In the genomic region with DNA sequence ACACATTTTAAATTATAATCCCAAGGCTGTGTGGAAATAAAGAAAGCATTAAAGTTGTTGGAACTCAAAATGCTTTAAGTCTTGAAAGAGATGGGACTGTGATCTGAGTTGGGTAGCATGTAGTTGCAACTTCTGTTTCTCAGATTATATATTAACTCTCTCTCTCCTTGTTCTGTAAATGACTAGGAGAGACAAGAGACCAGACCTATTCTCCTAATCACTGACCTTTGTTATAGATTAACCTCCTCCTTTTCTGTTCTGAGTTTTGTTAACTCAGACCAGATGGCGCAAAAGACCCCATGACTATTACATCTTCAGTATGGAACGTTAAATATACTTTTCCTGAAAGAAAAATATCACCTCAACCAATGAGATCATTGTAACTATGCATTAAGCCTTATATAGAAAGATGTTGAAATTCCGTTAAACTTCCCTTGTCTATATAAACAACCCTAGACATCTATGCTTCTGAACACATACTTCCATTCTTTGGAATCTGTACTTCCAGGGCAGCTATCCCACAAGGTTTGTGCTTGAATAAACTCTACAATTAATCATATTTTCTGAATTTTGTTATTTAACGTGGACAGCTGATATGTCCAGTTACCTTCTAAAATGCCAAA, we compare ENCODE assay signal across 1 cellular context.
TF ChIP-seq lines count a peak whose summit lies in the region.

No MANE protein-coding gene starts in this region.

TF ChIP-seq in HepG2, 621 proteins besides CTCF, POLR2A, EP300 and RAD21 (continued from another document and continues in another):
- TF ChIP-seq, protein P1, sequence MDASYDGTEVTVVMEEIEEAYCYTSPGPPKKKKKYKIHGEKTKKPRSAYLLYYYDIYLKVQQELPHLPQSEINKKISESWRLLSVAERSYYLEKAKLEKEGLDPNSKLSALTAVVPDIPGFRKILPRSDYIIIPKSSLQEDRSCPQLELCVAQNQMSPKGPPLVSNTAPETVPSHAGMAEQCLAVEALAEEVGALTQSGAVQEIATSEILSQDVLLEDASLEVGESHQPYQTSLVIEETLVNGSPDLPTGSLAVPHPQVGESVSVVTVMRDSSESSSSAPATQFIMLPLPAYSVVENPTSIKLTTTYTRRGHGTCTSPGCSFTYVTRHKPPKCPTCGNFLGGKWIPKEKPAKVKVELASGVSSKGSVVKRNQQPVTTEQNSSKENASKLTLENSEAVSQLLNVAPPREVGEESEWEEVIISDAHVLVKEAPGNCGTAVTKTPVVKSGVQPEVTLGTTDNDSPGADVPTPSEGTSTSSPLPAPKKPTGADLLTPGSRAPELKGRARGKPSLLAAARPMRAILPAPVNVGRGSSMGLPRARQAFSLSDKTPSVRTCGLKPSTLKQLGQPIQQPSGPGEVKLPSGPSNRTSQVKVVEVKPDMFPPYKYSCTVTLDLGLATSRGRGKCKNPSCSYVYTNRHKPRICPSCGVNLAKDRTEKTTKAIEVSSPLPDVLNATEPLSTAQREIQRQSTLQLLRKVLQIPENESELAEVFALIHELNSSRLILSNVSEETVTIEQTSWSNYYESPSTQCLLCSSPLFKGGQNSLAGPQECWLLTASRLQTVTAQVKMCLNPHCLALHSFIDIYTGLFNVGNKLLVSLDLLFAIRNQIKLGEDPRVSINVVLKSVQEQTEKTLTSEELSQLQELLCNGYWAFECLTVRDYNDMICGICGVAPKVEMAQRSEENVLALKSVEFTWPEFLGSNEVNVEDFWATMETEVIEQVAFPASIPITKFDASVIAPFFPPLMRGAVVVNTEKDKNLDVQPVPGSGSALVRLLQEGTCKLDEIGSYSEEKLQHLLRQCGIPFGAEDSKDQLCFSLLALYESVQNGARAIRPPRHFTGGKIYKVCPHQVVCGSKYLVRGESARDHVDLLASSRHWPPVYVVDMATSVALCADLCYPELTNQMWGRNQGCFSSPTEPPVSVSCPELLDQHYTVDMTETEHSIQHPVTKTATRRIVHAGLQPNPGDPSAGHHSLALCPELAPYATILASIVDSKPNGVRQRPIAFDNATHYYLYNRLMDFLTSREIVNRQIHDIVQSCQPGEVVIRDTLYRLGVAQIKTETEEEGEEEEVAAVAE (CRISPR knock-in tag; IDR thresholded peaks at IDR 0.05; ENCODE audit: borderline replicate concordance) = peak; percentile 58; the same call in 1 of the 2 replicates
- no peak for TF ChIP-seq NFE2L2 (IDR thresholded peaks at IDR 0.05; ENCODE audit: low read length)
- no peak for TF ChIP-seq ONECUT2 (CRISPR knock-in tag; IDR thresholded peaks at IDR 0.05)
- peak; percentile 84 for TF ChIP-seq RXRB (CRISPR knock-in tag; IDR thresholded peaks at IDR 0.05; ENCODE audit: borderline replicate concordance)
- no peak for TF ChIP-seq ZNF572 (CRISPR knock-in tag; IDR thresholded peaks at IDR 0.05)
- TF ChIP-seq ZNF12 (CRISPR knock-in tag; IDR thresholded peaks at IDR 0.05) = peak; percentile 78
- TF ChIP-seq CEBPB (IDR thresholded peaks at IDR 0.05; ENCODE audit: borderline replicate concordance, low read depth, low read length) = peak; percentile 89
- TF ChIP-seq, protein P2, sequence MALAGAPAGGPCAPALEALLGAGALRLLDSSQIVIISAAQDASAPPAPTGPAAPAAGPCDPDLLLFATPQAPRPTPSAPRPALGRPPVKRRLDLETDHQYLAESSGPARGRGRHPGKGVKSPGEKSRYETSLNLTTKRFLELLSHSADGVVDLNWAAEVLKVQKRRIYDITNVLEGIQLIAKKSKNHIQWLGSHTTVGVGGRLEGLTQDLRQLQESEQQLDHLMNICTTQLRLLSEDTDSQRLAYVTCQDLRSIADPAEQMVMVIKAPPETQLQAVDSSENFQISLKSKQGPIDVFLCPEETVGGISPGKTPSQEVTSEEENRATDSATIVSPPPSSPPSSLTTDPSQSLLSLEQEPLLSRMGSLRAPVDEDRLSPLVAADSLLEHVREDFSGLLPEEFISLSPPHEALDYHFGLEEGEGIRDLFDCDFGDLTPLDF (CRISPR knock-in tag; IDR thresholded peaks at IDR 0.05) = no peak
- TF ChIP-seq, protein P3, sequence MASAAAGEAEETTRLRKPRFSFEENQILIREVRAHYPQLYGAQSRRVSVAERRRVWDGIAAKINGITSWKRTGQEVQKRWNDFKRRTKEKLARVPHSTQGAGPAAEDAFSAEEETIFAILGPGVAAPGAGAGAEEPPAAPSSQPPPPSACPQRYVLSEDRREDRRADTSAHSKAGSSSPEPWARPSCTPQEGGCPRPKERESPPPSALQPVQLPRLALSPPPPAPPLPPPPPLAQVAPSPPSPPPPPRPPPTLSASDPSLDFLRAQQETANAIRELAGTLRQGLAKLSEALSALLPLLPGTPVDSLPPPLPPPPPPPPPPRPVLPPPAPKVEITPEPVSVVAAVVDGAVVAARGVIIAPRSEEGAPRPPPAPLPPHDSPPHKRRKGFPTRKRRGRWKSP (CRISPR knock-in tag; IDR thresholded peaks at IDR 0.05) = peak; percentile 40; the same call in 1 of the 2 replicates
- TF ChIP-seq CCAR2 (optimal IDR thresholded peaks at IDR 0.05; ENCODE audit: low read depth, low read length) = no peak
- TF ChIP-seq HMG20B (CRISPR knock-in tag; conservative IDR thresholded peaks at IDR 0.05) = no peak
- peak; percentile 92; the same call in 1 of the 2 replicates for TF ChIP-seq RCOR2 (CRISPR knock-in tag; IDR thresholded peaks at IDR 0.05)
- TF ChIP-seq ZNF260 (CRISPR knock-in tag; IDR thresholded peaks at IDR 0.05; ENCODE audit: borderline replicate concordance, low read depth) = no peak
- peak; percentile 91 for TF ChIP-seq MEF2D (CRISPR knock-in tag; IDR thresholded peaks at IDR 0.05)
- no peak for TF ChIP-seq ZNF552 (CRISPR knock-in tag; IDR thresholded peaks at IDR 0.05; ENCODE audit: borderline replicate concordance)
- TF ChIP-seq HMG20A (CRISPR knock-in tag; IDR thresholded peaks at IDR 0.05; ENCODE audit: borderline replicate concordance) = peak; percentile 80; the same call in 1 of the 2 replicates
- TF ChIP-seq HOXA5 (CRISPR knock-in tag; IDR thresholded peaks at IDR 0.05) = peak; percentile 14; the same call in 1 of the 2 replicates
- TF ChIP-seq TARDBP (CRISPR knock-in tag; IDR thresholded peaks at IDR 0.05) = peak; percentile 35; the same call in 1 of the 2 replicates
- TF ChIP-seq ZFP62 (CRISPR knock-in tag; IDR thresholded peaks at IDR 0.05) = no peak
- TF ChIP-seq, protein P4, sequence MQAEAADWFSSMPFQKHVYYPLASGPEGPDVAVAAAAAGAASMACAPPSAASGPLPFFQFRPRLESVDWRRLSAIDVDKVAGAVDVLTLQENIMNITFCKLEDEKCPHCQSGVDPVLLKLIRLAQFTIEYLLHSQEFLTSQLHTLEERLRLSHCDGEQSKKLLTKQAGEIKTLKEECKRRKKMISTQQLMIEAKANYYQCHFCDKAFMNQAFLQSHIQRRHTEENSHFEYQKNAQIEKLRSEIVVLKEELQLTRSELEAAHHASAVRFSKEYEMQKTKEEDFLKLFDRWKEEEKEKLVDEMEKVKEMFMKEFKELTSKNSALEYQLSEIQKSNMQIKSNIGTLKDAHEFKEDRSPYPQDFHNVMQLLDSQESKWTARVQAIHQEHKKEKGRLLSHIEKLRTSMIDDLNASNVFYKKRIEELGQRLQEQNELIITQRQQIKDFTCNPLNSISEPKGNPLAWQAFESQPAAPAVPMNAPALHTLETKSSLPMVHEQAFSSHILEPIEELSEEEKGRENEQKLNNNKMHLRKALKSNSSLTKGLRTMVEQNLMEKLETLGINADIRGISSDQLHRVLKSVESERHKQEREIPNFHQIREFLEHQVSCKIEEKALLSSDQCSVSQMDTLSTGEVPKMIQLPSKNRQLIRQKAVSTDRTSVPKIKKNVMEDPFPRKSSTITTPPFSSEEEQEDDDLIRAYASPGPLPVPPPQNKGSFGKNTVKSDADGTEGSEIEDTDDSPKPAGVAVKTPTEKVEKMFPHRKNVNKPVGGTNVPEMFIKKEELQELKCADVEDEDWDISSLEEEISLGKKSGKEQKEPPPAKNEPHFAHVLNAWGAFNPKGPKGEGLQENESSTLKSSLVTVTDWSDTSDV (CRISPR knock-in tag; IDR thresholded peaks at IDR 0.05) = no peak
- no peak for TF ChIP-seq PAX8 (CRISPR knock-in tag; IDR thresholded peaks at IDR 0.05; ENCODE audit: borderline replicate concordance)
- TF ChIP-seq ZIK1 (CRISPR knock-in tag; IDR thresholded peaks at IDR 0.05; ENCODE audit: borderline replicate concordance, low read depth) = no peak
- 0 out of 2 replicates have a peak, but pooled peaks have one; percentile 28 for TF ChIP-seq ZFP36L1 (CRISPR knock-in tag; IDR thresholded peaks at IDR 0.05)
- no peak for TF ChIP-seq ZNF431 (CRISPR knock-in tag; IDR thresholded peaks at IDR 0.05; ENCODE audit: borderline replicate concordance, low read depth)
- TF ChIP-seq ZBTB20 (CRISPR knock-in tag; IDR thresholded peaks at IDR 0.05; ENCODE audit: borderline replicate concordance, low read depth) = peak; percentile 96; the same call in 1 of the 2 replicates
- no peak for TF ChIP-seq SYNCRIP (IDR thresholded peaks at IDR 0.05; ENCODE audit: insufficient read depth, low read depth, low read length)
- TF ChIP-seq ZNF3 (CRISPR knock-in tag; IDR thresholded peaks at IDR 0.05) = 0 out of 2 replicates have a peak, but pooled peaks have one; percentile 17
- TF ChIP-seq ZNF17 (CRISPR knock-in tag; IDR thresholded peaks at IDR 0.05) = no peak
- TF ChIP-seq KLF16 (CRISPR knock-in tag; IDR thresholded peaks at IDR 0.05) = peak in 1 of 2 experiments; percentile 64; a peak in 1 of 4 replicates
- no peak for TF ChIP-seq ZNF703 (CRISPR knock-in tag; IDR thresholded peaks at IDR 0.05; ENCODE audit: borderline replicate concordance)
- TF ChIP-seq CEBPG (CRISPR knock-in tag; IDR thresholded peaks at IDR 0.05) = peak; percentile 84
- TF ChIP-seq, protein P5, sequence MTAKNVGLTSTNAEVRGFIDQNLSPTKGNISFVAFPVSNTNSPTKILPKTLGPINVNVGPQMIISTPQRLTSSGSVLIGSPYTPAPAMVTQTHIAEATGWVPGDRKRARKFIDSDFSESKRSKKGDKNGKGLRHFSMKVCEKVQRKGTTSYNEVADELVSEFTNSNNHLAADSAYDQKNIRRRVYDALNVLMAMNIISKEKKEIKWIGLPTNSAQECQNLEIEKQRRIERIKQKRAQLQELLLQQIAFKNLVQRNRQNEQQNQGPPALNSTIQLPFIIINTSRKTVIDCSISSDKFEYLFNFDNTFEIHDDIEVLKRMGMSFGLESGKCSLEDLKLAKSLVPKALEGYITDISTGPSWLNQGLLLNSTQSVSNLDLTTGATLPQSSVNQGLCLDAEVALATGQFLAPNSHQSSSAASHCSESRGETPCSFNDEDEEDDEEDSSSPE (CRISPR knock-in tag; IDR thresholded peaks at IDR 0.05) = peak; percentile 36; the same call in 1 of the 2 replicates
- TF ChIP-seq NCOA2 (CRISPR knock-in tag; IDR thresholded peaks at IDR 0.05) = peak; percentile 98
- peak; percentile 11; the same call in 1 of the 2 replicates for TF ChIP-seq ZNF558 (CRISPR knock-in tag; IDR thresholded peaks at IDR 0.05; ENCODE audit: borderline replicate concordance)
- TF ChIP-seq, protein P6, sequence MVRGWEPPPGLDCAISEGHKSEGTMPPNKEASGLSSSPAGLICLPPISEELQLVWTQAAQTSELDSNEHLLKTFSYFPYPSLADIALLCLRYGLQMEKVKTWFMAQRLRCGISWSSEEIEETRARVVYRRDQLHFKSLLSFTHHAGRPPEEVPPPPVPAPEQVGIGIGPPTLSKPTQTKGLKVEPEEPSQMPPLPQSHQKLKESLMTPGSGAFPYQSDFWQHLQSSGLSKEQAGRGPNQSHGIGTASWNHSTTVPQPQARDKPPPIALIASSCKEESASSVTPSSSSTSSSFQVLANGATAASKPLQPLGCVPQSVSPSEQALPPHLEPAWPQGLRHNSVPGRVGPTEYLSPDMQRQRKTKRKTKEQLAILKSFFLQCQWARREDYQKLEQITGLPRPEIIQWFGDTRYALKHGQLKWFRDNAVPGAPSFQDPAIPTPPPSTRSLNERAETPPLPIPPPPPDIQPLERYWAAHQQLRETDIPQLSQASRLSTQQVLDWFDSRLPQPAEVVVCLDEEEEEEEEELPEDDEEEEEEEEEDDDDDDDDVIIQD (CRISPR knock-in tag; IDR thresholded peaks at IDR 0.05; ENCODE audit: low read depth) = peak; percentile 99
- peak; percentile 96 for TF ChIP-seq POGZ (CRISPR knock-in tag; IDR thresholded peaks at IDR 0.05)
- TF ChIP-seq FOXA3 (CRISPR knock-in tag; IDR thresholded peaks at IDR 0.05) = peak; percentile 76
- TF ChIP-seq, protein P7, sequence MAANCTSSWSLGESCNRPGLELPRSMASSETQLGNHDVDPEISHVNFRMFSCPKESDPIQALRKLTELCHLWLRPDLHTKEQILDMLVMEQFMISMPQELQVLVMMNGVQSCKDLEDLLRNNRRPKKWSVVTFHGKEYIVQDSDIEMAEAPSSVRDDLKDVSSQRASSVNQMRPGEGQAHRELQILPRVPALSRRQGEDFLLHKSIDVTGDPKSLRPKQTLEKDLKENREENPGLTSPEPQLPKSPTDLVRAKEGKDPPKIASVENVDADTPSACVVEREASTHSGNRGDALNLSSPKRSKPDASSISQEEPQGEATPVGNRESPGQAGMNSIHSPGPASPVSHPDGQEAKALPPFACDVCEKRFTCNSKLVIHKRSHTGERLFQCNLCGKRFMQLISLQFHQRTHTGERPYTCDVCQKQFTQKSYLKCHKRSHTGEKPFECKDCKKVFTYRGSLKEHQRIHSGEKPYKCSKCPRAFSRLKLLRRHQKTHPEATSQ (CRISPR knock-in tag; IDR thresholded peaks at IDR 0.05; ENCODE audit: borderline replicate concordance) = peak; percentile 96; the same call in 1 of the 2 replicates
- TF ChIP-seq ZNF33B (CRISPR knock-in tag; IDR thresholded peaks at IDR 0.05) = no peak
- TF ChIP-seq, protein P8, sequence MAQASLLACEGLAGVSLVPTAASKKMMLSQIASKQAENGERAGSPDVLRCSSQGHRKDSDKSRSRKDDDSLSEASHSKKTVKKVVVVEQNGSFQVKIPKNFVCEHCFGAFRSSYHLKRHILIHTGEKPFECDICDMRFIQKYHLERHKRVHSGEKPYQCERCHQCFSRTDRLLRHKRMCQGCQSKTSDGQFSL (CRISPR knock-in tag; IDR thresholded peaks at IDR 0.05) = no peak
- peak; percentile 59; the same call in 1 of the 2 replicates for TF ChIP-seq MXD4 (CRISPR knock-in tag; IDR thresholded peaks at IDR 0.05)
- no peak for TF ChIP-seq PCBP1 (IDR thresholded peaks at IDR 0.05; ENCODE audit: borderline replicate concordance, low read depth, low read length)
- peak; percentile 95 for TF ChIP-seq SOX5 (CRISPR knock-in tag; IDR thresholded peaks at IDR 0.05; ENCODE audit: borderline replicate concordance)
- no peak for TF ChIP-seq SMYD3 (CRISPR knock-in tag; IDR thresholded peaks at IDR 0.05)
- no peak for TF ChIP-seq IKZF4 (CRISPR knock-in tag; IDR thresholded peaks at IDR 0.05; ENCODE audit: borderline replicate concordance, low read depth, not compliant biosample characterization)
- TF ChIP-seq, protein P9, sequence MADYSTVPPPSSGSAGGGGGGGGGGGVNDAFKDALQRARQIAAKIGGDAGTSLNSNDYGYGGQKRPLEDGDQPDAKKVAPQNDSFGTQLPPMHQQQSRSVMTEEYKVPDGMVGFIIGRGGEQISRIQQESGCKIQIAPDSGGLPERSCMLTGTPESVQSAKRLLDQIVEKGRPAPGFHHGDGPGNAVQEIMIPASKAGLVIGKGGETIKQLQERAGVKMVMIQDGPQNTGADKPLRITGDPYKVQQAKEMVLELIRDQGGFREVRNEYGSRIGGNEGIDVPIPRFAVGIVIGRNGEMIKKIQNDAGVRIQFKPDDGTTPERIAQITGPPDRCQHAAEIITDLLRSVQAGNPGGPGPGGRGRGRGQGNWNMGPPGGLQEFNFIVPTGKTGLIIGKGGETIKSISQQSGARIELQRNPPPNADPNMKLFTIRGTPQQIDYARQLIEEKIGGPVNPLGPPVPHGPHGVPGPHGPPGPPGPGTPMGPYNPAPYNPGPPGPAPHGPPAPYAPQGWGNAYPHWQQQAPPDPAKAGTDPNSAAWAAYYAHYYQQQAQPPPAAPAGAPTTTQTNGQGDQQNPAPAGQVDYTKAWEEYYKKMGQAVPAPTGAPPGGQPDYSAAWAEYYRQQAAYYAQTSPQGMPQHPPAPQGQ (CRISPR knock-in tag; IDR thresholded peaks at IDR 0.05; ENCODE audit: borderline replicate concordance) = no peak
- TF ChIP-seq ASH2L (IDR thresholded peaks at IDR 0.05; ENCODE audit: insufficient read length, low read depth, low read length) = peak; percentile 78
- TF ChIP-seq ZNF546 (CRISPR knock-in tag; conservative IDR thresholded peaks at IDR 0.05) = no peak
- 0 out of 2 replicates have a peak, but pooled peaks have one; percentile 38 for TF ChIP-seq ARNTL (CRISPR knock-in tag; IDR thresholded peaks at IDR 0.05)
